Comparison of ENCODE assay signal across 25 cellular contexts in the genomic region with DNA sequence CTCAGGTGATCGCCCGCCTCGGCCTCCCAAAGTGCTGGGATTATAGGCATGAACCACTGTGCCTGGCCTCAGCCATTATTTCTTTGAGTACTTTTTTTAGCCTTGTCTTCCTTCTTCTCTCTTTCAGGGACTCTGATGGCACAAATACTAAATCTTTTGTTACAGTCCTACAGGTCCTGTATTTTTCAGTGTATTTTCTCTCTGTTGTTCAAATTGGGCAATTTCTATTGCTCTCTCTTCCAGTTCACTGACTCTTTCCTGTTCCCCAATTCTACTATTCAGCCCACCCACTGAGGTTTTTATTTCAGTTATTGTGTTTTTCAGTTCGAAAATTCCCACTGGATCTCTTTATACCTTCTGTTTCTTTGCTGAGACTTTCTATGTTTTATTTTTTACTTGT.
"Had no signal": no experiment of that assay in that cellular context is flagged by ENCODE, and none has a peak within 500 bp of the region (broad histone marks: within the 10 kb centered on the region; RNA-seq: fewer than 3 reads in every experiment).

No MANE protein-coding gene starts in this region.

- H3K9ac ChIP-seq: KMS-11 had no signal

- H2AFZ ChIP-seq: PC-9 had no signal

- H3K4me1 ChIP-seq: Peyer's patch, SJCRH30 had no signal

- DNase-seq: IMR-90, Kasumi-1, MM.1S, NCI-H1092 treated with DMSO at 0.1 percent for 48 hours, NCI-H1436, NCI-H187, NCI-H2029, NCI-H2081 treated with DMSO at 0.1 percent for 48 hours, NCI-H2171, NCI-H226, NCI-H446, NCI-H510A, NCI-H524 treated with DMSO at 0.1 percent for 48 hours, NCI-H69, NCI-H774, OCI-M1, PC-9, Peyer's patch, SHP77 treated with DMSO at 0.1 percent for 48 hours, SJCRH30, T-helper 1 cell had no signal

- H3K27ac ChIP-seq: KMS-11, PC-9, Peyer's patch, SJCRH30 had no signal

- H3K4me3 ChIP-seq: PC-9, Peyer's patch, SJCRH30 had no signal

- ATAC-seq: HepG2, Right ventricle myocardium inferior, SK-N-SH treated with all-trans-retinoic acid at 6 μM for 48 hours had no signal

- H3K4me2 ChIP-seq: KMS-11, PC-9 had no signal

- H3K27me3 ChIP-seq: Peyer's patch had no signal

- H3K36me3 ChIP-seq: Peyer's patch, SJCRH30 had no signal

- H3K9me3 ChIP-seq: Peyer's patch, SJCRH30 had no signal
